12 cellular contexts compared by ENCODE assay signal in genomic region chr1:17621691-17622090, GRCh38.
A peak's percentile ranks its signal among the peaks of the same experiment; 100 is the strongest.
DNase-seq lines count a peak whose midpoint lies in the region; TF ChIP-seq lines count a peak whose summit lies in the region.
"Had no signal": no experiment of that assay in that cellular context is flagged by ENCODE, and none has a peak within 500 bp of the region (broad histone marks: within the 10 kb centered on the region; RNA-seq: fewer than 3 reads in every experiment).

No MANE protein-coding gene starts in this region.

- H3K27ac ChIP-seq in BLaER1 treated with 17β-estradiol and CSF1 and Interleukin-3, amounts not matched to agents 10 nM and 100 nM, result peak overlapping the region in 9 of 11 experiments; percentile 18 to 100 (median 84); a peak in 14 of 22 replicates
- no peak overlapping the region for H3K27ac ChIP-seq in Karpas-422 (ENCODE audit: low read length)
- peak overlapping the region; percentile 11 for H3K27ac ChIP-seq in stomach smooth muscle (ENCODE audit: low read length)
- no peak overlapping the region for H3K27ac ChIP-seq in brain microvascular endothelial cell
- H3K27ac ChIP-seq: A549 had no signal

- peaks cover 12 to 83% (median 60%) of the 10 kb centered on the region in 11 experiments; a peak in 21 of 22 replicates for H3K36me3 ChIP-seq in BLaER1 treated with 17β-estradiol and CSF1 and Interleukin-3, amounts not matched to agents 10 nM and 100 nM
- H3K36me3 ChIP-seq in Karpas-422 (ENCODE audit: insufficient read depth, low read length), result no peaks in the 10 kb centered on the region
- peaks cover 32 to 43% of the 10 kb centered on the region in 2 donors for H3K36me3 ChIP-seq in stomach smooth muscle (ENCODE audit: control insufficient read depth in 2 of 2, insufficient read depth in 2 of 2, low read length in 2 of 2)
- H3K36me3 ChIP-seq in brain microvascular endothelial cell (replicated peaks), result no peaks in the 10 kb centered on the region
- H3K36me3 ChIP-seq: HAP-1 had no signal

- H3K4me3 ChIP-seq in BLaER1 treated with 17β-estradiol and CSF1 and Interleukin-3, amounts not matched to agents 10 nM and 100 nM, result peak overlapping the region in 5 of 10 experiments; percentile 65 to 80 (median 69); a peak in 10 of 20 replicates
- no peak overlapping the region for H3K4me3 ChIP-seq in Karpas-422 (ENCODE audit: low read length)
- H3K4me3 ChIP-seq in stomach smooth muscle (ENCODE audit: low read length in 2 of 2), result no peak overlapping the region
- H3K4me3 ChIP-seq in brain microvascular endothelial cell (ENCODE audit: low read depth, low read length), result no peak overlapping the region
- H3K4me3 ChIP-seq: A549, HAP-1 had no signal

- peak overlapping the region in 5 of 11 experiments; percentile 81 to 88 (median 85); a peak in 9 of 22 replicates for H3K9ac ChIP-seq in BLaER1 treated with 17β-estradiol and CSF1 and Interleukin-3, amounts not matched to agents 10 nM and 100 nM
- no peak overlapping the region for H3K9ac ChIP-seq in Karpas-422 (ENCODE audit: low read length)
- H3K9ac ChIP-seq in stomach smooth muscle (ENCODE audit: low read length in 2 of 2), result no peak overlapping the region

- H3K27me3 ChIP-seq in BLaER1 treated with 17β-estradiol and CSF1 and Interleukin-3, amounts not matched to agents 10 nM and 100 nM, result no peaks in the 10 kb centered on the region
- H3K27me3 ChIP-seq in Karpas-422 (ENCODE audit: low read length) (no peaks in the 10 kb centered on the region), stomach smooth muscle (ENCODE audit: control insufficient read depth in 1 of 2, insufficient read depth in 2 of 2, low read length in 2 of 2) (no peaks in the 10 kb centered on the region), brain microvascular endothelial cell (replicated peaks) (no peaks in the 10 kb centered on the region)

- H3K4me1 Mint-ChIP-seq in dendritic cell treated with granulocyte-macrophage colony-stimulating factor and Interleukin-4, amounts not matched to agents 40 ng/mL and 50 ng/mL, for 4 days (ENCODE audit: low read depth), result peaks cover 96% of the 10 kb centered on the region
- H3K4me1 Mint-ChIP-seq in osteocyte (ENCODE audit: unreplicated experiment) (peaks cover 47% of the 10 kb centered on the region), glutamatergic neuron (ENCODE audit: low read depth, unreplicated experiment) (peaks cover 6% of the 10 kb centered on the region)
- H3K4me1 Mint-ChIP-seq: CD4-positive, CD25-positive, alpha-beta regulatory T cell had no signal

- H3K9me3 ChIP-seq in BLaER1 treated with 17β-estradiol and CSF1 and Interleukin-3, amounts not matched to agents 10 nM and 100 nM (replicated peaks in 1 of 11), result no peaks in the 10 kb centered on the region
- no peaks in the 10 kb centered on the region for H3K9me3 ChIP-seq in Karpas-422 (ENCODE audit: low read length)
- no peaks in the 10 kb centered on the region for H3K9me3 ChIP-seq in stomach smooth muscle (ENCODE audit: control insufficient read depth in 2 of 2, low read length in 2 of 2)
- H3K9me3 ChIP-seq: A549, HAP-1 had no signal

- peak overlapping the region; percentile 20 for H3K27ac Mint-ChIP-seq in dendritic cell treated with granulocyte-macrophage colony-stimulating factor and Interleukin-4, amounts not matched to agents 40 ng/mL and 50 ng/mL, for 4 days
- no peak overlapping the region for H3K27ac Mint-ChIP-seq in osteocyte (ENCODE audit: unreplicated experiment)
- H3K27ac Mint-ChIP-seq in glutamatergic neuron (ENCODE audit: unreplicated experiment), result no peak overlapping the region
- H3K27ac Mint-ChIP-seq: CD4-positive, CD25-positive, alpha-beta regulatory T cell had no signal

- in situ Hi-C loops in brain microvascular endothelial cell (cut with HindIII; ENCODE audit: low pct_ligation_motif_present, low sequenced_read_pairs), result no loop called here

- peaks cover 13 to 100% (median 91%) of the 10 kb centered on the region in 10 experiments for H3K4me1 ChIP-seq in BLaER1 treated with 17β-estradiol and CSF1 and Interleukin-3, amounts not matched to agents 10 nM and 100 nM
- peaks cover 11% of the 10 kb centered on the region for H3K4me1 ChIP-seq in Karpas-422 (ENCODE audit: low read length)
- peaks cover 62% of the 10 kb centered on the region for H3K4me1 ChIP-seq in stomach smooth muscle (ENCODE audit: control insufficient read depth, insufficient read depth, low read length)
- H3K4me1 ChIP-seq: HAP-1 had no signal

- no peaks in the 10 kb centered on the region for H3K9me2 ChIP-seq in Karpas-422 (replicated peaks; ENCODE audit: insufficient read depth, low read length)

- intact Hi-C loops in dendritic cell treated with granulocyte-macrophage colony-stimulating factor and Interleukin-4, amounts not matched to agents 40 ng/mL and 50 ng/mL, for 4 days (cut with micrococcal nuclease), result no loop called here

- H3K79me2 ChIP-seq in Karpas-422 (ENCODE audit: low read length), result no peaks in the 10 kb centered on the region

- DNase-seq in Karpas-422 (peak; percentile 44), brain microvascular endothelial cell (no peak), osteocyte (ENCODE audit: extremely low spot score, unreplicated experiment) (no peak), glutamatergic neuron (no peak)
- DNase-seq: CD4-positive, CD25-positive, alpha-beta regulatory T cell; DMS53; GF-D8 had no signal

- H3K4me3 Mint-ChIP-seq in dendritic cell treated with granulocyte-macrophage colony-stimulating factor and Interleukin-4, amounts not matched to agents 40 ng/mL and 50 ng/mL, for 4 days, result peak overlapping the region; percentile 39
- no peak overlapping the region for H3K4me3 Mint-ChIP-seq in osteocyte (ENCODE audit: unreplicated experiment)
- no peak overlapping the region for H3K4me3 Mint-ChIP-seq in glutamatergic neuron (ENCODE audit: unreplicated experiment)
- H3K4me3 Mint-ChIP-seq: CD4-positive, CD25-positive, alpha-beta regulatory T cell had no signal

- H4K20me1 ChIP-seq in BLaER1 treated with 17β-estradiol and CSF1 and Interleukin-3, amounts not matched to agents 10 nM and 100 nM, result peaks cover 0 to 57% (median 0%) of the 10 kb centered on the region in 11 experiments; a peak in 4 of 22 replicates
- H4K20me1 ChIP-seq in Karpas-422 (ENCODE audit: insufficient read depth, low read depth, low read length), result no peaks in the 10 kb centered on the region; the same call in 1 of the 2 replicates

- H3K4me2 ChIP-seq in BLaER1 treated with 17β-estradiol and CSF1 and Interleukin-3, amounts not matched to agents 10 nM and 100 nM, result peak overlapping the region in 10 of 11 experiments; percentile 17 to 100 (median 94); a peak in 17 of 22 replicates
- H3K4me2 ChIP-seq in Karpas-422 (ENCODE audit: low read depth, low read length, poor library complexity, severe bottlenecking), result no peak overlapping the region
- H3K4me2 ChIP-seq: A549 had no signal

- no peaks in the 10 kb centered on the region for H3K27me3 Mint-ChIP-seq in dendritic cell treated with granulocyte-macrophage colony-stimulating factor and Interleukin-4, amounts not matched to agents 40 ng/mL and 50 ng/mL, for 4 days
- H3K27me3 Mint-ChIP-seq in osteocyte (ENCODE audit: unreplicated experiment) (no peaks in the 10 kb centered on the region), glutamatergic neuron (ENCODE audit: unreplicated experiment) (peaks cover 22% of the 10 kb centered on the region)

- H2AFZ ChIP-seq in Karpas-422 (ENCODE audit: low read length), result no peak overlapping the region

- TF ChIP-seq CTCF in brain microvascular endothelial cell (IDR thresholded peaks at IDR 0.05; ENCODE audit: low read depth, low read length, missing control alignments), result no peak
- TF ChIP-seq CTCF in osteocyte (IDR thresholded peaks at IDR 0.05), result no peak
- no peak for TF ChIP-seq CTCF in glutamatergic neuron (IDR thresholded peaks at IDR 0.05; ENCODE audit: partially characterized antibody, unreplicated experiment)

- no peaks in the 10 kb centered on the region for H3K9me3 Mint-ChIP-seq in dendritic cell treated with granulocyte-macrophage colony-stimulating factor and Interleukin-4, amounts not matched to agents 40 ng/mL and 50 ng/mL, for 4 days
- no peaks in the 10 kb centered on the region for H3K9me3 Mint-ChIP-seq in osteocyte (ENCODE audit: unreplicated experiment)
- H3K9me3 Mint-ChIP-seq in glutamatergic neuron (ENCODE audit: unreplicated experiment), result peaks cover 20% of the 10 kb centered on the region

- H3K36me3 Mint-ChIP-seq in dendritic cell treated with granulocyte-macrophage colony-stimulating factor and Interleukin-4, amounts not matched to agents 40 ng/mL and 50 ng/mL, for 4 days (ENCODE audit: low read depth), result peaks cover 86% of the 10 kb centered on the region
- peaks cover 9% of the 10 kb centered on the region for H3K36me3 Mint-ChIP-seq in osteocyte (ENCODE audit: unreplicated experiment)
- H3K36me3 Mint-ChIP-seq in glutamatergic neuron (ENCODE audit: unreplicated experiment), result no peaks in the 10 kb centered on the region
- H3K36me3 Mint-ChIP-seq: CD4-positive, CD25-positive, alpha-beta regulatory T cell had no signal

Comparison
In these comparisons a context has a peak if more than half of its experiments do, and no peak if none do; other contexts are left out.
1. H3K27ac ChIP-seq: peak in BLaER1 treated with 17β-estradiol and CSF1 and Interleukin-3, amounts not matched to agents 10 nM and 100 nM (9 of 11) and stomach smooth muscle (single experiment); none in Karpas-422 (single experiment) and brain microvascular endothelial cell (single experiment).